In the genomic region with DNA sequence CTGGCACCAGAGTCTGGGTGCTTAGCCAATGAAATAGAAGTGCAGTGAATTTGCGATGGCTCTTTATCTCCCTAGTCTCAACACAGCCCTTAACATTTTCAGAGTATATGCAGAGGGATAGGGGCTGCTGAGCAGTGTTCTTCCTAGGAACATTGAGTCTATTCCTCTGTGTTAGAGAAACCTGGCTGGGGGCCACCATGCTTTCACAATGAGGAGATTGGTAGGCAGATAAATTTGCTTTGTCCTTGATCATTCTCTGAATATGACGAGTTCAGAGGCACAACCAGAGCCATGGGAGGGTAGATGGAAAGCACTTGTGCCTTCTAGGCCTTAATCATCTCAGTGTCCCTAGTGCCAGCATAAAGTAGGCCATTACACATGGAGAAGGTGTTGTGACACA, we compare ENCODE assay signal across 19 cellular contexts.
"Had no signal": no experiment of that assay in that cellular context is flagged by ENCODE, and none has a peak within 500 bp of the region (broad histone marks: within the 10 kb centered on the region; RNA-seq: fewer than 3 reads in every experiment).

No MANE protein-coding gene starts in this region.

- H3K9me3 ChIP-seq: neutrophil, ovary, upper lobe of left lung had no signal

- ATAC-seq: activated T-cell treated with anti-CD3 and anti-CD28 coated beads, Interleukin-2, amount 50 U/mL, for 4 hours; natural killer cell treated with Interleukin-12 subunit alpha and Interleukin-12 subunit beta and Interleukin-15 and Interleukin-18, amount 100 ng/mL, for 72 hours; sciatic nerve; T-helper 17 cell had no signal

- H3K27ac ChIP-seq: neutrophil, ovary, upper lobe of left lung had no signal

- DNase-seq: activated CD4-positive, alpha-beta T cell treated with anti-CD3 and anti-CD28 coated beads for 4 hours; activated CD4-positive, alpha-beta T cell treated with anti-CD3 and anti-CD28 coated beads, Interleukin-2, amount 50 U/mL, for 48 hours; activated CD4-positive, CD25-positive, alpha-beta regulatory T cell; activated CD8-positive, alpha-beta memory T cell treated with anti-CD3 and anti-CD28 coated beads, Interleukin-2, amount 50 U/mL, for 48 hours; activated naive CD4-positive, alpha-beta T cell; activated T-cell treated with anti-CD3 and anti-CD28 coated beads, Interleukin-2, amount 50 U/mL, for 4 hours; caudate nucleus; dermis blood vessel endothelial cell; effector memory CD4-positive, alpha-beta T cell; kidney; ovary; stimulated activated CD4-positive, alpha-beta T cell treated with anti-CD3 and anti-CD28 coated beads, Interleukin-4, amount 100 ng/mL, for 1 hour; stimulated activated naive CD4-positive, alpha-beta T cell; SW 1271; T-helper 17 cell; upper lobe of left lung had no signal

- H3K36me3 ChIP-seq: neutrophil, ovary, upper lobe of left lung had no signal

- H3K4me1 ChIP-seq: upper lobe of left lung had no signal

- H3K4me3 ChIP-seq: ovary, upper lobe of left lung had no signal

- H3K27me3 ChIP-seq: neutrophil, ovary, upper lobe of left lung had no signal

- FAIRE-seq: kidney had no signal
